In the genomic region with DNA sequence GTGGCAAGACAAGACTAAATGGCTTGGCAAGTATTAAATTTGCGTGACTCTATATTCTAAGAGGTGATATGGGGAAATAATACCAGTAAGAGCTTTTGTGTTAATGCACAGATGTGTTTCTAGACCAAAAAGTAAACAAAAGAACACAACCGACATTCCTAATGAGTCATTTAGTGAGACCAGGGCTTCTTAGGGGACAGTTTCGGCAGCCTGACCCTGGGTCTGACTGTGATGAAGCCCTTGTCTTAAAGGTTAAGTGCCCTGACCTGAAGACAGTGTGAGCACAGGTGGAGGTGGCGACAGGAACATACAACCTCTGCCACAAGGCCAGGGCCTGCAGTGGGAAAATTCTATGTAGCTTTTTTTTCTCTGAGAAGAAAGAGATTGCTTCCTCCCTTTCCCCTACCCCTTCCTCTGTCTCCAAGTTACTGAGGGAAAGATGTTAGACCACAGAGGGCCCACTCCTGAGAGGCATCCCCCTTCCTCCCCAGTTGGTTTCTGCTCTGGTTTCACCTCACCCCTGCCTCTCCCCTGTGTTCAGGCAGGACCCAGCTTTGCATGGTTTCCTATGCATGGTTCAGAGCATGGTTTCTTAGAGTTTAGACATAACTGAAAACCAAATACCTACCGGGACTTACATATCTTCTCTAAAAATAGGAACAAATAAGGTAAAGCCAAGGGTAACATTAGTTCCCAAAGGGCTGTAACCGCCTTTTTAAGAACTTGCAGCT, we compare ENCODE assay signal across 12 cellular contexts. TPM values are rescaled to one million over a fixed set of nuclear protein-coding genes. Genes with fewer than 3 reads are reported as not detected.
A peak's percentile ranks its signal among the peaks of the same experiment; 100 is the strongest.
DNase-seq lines count a peak whose midpoint lies in the region; ATAC-seq lines count a peak whose summit lies in the region.
"Had no signal": no experiment of that assay in that cellular context is flagged by ENCODE, and none has a peak within 500 bp of the region (broad histone marks: within the 10 kb centered on the region; RNA-seq: fewer than 3 reads in every experiment).

No MANE protein-coding gene starts in this region.

- H3K9ac ChIP-seq in iPS-15b (ENCODE audit: low read depth, low read length): peak overlapping the region; percentile 37

- no peaks in the 10 kb centered on the region for H3K9me3 ChIP-seq in iPS-15b (ENCODE audit: control insufficient read depth, insufficient read depth, low read length)
- H3K9me3 ChIP-seq: right lobe of liver had no signal

- H3K36me3 ChIP-seq in iPS-15b (ENCODE audit: control insufficient read depth, insufficient read depth, low read length): no peaks in the 10 kb centered on the region
- H3K36me3 ChIP-seq: right lobe of liver had no signal

- no peak overlapping the region for H3K4me3 ChIP-seq in Jurkat, Clone E6-1 (ENCODE audit: low read length)
- H3K4me3 ChIP-seq in iPS-15b (ENCODE audit: low read depth, low read length): no peak overlapping the region
- H3K4me3 ChIP-seq: right lobe of liver had no signal

- peaks cover 6% of the 10 kb centered on the region for H3K4me1 ChIP-seq in iPS-15b (ENCODE audit: control insufficient read depth, insufficient read depth, low read length)
- H3K4me1 ChIP-seq: right lobe of liver had no signal

- no peaks in the 10 kb centered on the region for H3K27me3 ChIP-seq in iPS-15b (ENCODE audit: control insufficient read depth, insufficient read depth, low read length)
- H3K27me3 ChIP-seq: right lobe of liver had no signal

- DNase-seq in EH (ENCODE audit: low read depth) (peak; percentile 40), CD1c-positive myeloid dendritic cell (ENCODE audit: extremely low spot score) (no peak), cortex of kidney (lab: John Stamatoyannopoulos, UW) (no peak), NCI-H82 (lab: John Stamatoyannopoulos, UW) (no peak), SW 1271 (lab: John Stamatoyannopoulos, UW) (no peak)
- peak; percentile 47 for DNase-seq in Jurkat, Clone E6-1 (ENCODE audit: low read depth, low spot score)
- DNase-seq: activated naive CD8-positive, alpha-beta T cell treated with anti-CD3 and anti-CD28 coated beads, Interleukin-2, amount 10 ng/mL, durations not matched to agents 7 days and 5 days; NCI-H1417 treated with DMSO at 0.1 percent for 48 hours; right lobe of liver had no signal

- ATAC-seq in GM21381 (IDR thresholded peaks at IDR 0.05; ENCODE audit: unreplicated experiment): peak; percentile 56
- ATAC-seq: left lobe of liver had no signal

RNA-seq across cellular contexts. Expression of a gene that starts 24.9 kb away (rescaled TPM):
- not detected for polyA plus RNA-seq in Jurkat, Clone E6-1 (2012; ENCODE audit: insufficient read depth, insufficient read length)

Comparison
In these comparisons a context has a peak if more than half of its experiments do, and no peak if none do; other contexts are left out.
1. DNase-seq: peak in EH (single experiment) and Jurkat, Clone E6-1 (single experiment); none in CD1c-positive myeloid dendritic cell (single experiment), cortex of kidney (single experiment), NCI-H82 (single experiment) and SW 1271 (0 of 2).